In the genomic region with DNA sequence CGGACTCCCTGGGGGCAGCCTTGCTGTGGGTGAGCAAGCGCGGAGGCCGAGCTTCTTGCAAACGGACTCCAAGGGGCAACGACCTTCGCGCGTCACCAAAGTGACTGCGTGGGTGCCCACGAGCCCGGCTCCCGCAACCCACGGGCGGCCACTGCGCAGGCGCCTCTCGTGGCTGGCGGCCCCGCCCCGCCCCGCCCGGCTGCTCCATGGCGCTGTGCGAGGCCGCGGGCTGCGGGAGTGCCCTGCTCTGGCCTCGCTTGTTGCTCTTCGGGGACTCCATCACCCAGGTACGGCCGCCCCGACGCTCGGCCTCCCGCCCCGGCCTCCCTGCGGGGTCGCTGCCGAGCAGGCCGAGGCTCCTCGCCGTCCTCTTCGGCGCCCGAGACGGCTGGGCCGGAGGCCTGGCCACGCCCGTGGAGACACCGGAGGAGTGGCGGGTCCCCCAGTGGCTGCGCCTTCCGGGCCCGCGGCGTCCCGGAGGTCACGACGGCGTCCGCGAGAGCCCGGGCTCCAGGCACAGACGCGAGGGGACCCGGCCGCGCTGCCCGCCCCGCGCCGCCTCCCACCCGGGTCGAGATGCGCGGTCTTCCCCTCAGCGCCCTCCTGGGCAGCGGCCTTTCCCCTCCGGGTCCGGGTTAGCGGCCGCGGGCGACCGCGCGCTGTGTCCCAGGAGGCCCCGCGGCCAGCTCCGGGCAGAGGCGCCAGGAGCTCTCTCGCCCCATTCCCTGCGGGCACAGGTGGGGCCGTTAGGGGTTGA, we compare ENCODE assay signal across 1 cellular context.
TF ChIP-seq lines count a peak whose summit lies in the region.

A gene with protein sequence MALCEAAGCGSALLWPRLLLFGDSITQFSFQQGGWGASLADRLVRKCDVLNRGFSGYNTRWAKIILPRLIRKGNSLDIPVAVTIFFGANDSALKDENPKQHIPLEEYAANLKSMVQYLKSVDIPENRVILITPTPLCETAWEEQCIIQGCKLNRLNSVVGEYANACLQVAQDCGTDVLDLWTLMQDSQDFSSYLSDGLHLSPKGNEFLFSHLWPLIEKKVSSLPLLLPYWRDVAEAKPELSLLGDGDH (plus strand): TSS at position 191 of the 757 bp plus-strand sequence. CDS start 16 bp downstream, at position 207.

TF ChIP-seq in SK-N-SH, 30 proteins besides CTCF, POLR2A, EP300 and RAD21 (continued from another document):
- TF ChIP-seq, protein P1, sequence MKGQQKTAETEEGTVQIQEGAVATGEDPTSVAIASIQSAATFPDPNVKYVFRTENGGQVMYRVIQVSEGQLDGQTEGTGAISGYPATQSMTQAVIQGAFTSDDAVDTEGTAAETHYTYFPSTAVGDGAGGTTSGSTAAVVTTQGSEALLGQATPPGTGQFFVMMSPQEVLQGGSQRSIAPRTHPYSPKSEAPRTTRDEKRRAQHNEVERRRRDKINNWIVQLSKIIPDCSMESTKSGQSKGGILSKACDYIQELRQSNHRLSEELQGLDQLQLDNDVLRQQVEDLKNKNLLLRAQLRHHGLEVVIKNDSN (IDR thresholded peaks at IDR 0.05; ENCODE audit: borderline replicate concordance, low read depth) = no peak
- no peak for TF ChIP-seq RCOR1 (IDR thresholded peaks at IDR 0.05; ENCODE audit: low read length)
- no peak for TF ChIP-seq GATA2 (CRISPR knock-in tag; IDR thresholded peaks at IDR 0.05)
- TF ChIP-seq, protein P2, sequence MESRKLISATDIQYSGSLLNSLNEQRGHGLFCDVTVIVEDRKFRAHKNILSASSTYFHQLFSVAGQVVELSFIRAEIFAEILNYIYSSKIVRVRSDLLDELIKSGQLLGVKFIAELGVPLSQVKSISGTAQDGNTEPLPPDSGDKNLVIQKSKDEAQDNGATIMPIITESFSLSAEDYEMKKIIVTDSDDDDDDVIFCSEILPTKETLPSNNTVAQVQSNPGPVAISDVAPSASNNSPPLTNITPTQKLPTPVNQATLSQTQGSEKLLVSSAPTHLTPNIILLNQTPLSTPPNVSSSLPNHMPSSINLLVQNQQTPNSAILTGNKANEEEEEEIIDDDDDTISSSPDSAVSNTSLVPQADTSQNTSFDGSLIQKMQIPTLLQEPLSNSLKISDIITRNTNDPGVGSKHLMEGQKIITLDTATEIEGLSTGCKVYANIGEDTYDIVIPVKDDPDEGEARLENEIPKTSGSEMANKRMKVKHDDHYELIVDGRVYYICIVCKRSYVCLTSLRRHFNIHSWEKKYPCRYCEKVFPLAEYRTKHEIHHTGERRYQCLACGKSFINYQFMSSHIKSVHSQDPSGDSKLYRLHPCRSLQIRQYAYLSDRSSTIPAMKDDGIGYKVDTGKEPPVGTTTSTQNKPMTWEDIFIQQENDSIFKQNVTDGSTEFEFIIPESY (IDR thresholded peaks at IDR 0.05; ENCODE audit: borderline replicate concordance, low read depth) = no peak
- peak; percentile 77 for TF ChIP-seq NRF1 (IDR thresholded peaks at IDR 0.05; ENCODE audit: low read depth, low read length)
- no peak for TF ChIP-seq MEF2A (IDR thresholded peaks at IDR 0.05; ENCODE audit: borderline replicate concordance, low read depth)
- TF ChIP-seq, protein P3, sequence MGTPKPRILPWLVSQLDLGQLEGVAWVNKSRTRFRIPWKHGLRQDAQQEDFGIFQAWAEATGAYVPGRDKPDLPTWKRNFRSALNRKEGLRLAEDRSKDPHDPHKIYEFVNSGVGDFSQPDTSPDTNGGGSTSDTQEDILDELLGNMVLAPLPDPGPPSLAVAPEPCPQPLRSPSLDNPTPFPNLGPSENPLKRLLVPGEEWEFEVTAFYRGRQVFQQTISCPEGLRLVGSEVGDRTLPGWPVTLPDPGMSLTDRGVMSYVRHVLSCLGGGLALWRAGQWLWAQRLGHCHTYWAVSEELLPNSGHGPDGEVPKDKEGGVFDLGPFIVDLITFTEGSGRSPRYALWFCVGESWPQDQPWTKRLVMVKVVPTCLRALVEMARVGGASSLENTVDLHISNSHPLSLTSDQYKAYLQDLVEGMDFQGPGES (IDR thresholded peaks at IDR 0.05; ENCODE audit: low read depth, low read length) = no peak
- no peak for TF ChIP-seq SIN3A (IDR thresholded peaks at IDR 0.05; ENCODE audit: borderline replicate concordance, low read depth, low read length)
- TF ChIP-seq, protein P4, sequence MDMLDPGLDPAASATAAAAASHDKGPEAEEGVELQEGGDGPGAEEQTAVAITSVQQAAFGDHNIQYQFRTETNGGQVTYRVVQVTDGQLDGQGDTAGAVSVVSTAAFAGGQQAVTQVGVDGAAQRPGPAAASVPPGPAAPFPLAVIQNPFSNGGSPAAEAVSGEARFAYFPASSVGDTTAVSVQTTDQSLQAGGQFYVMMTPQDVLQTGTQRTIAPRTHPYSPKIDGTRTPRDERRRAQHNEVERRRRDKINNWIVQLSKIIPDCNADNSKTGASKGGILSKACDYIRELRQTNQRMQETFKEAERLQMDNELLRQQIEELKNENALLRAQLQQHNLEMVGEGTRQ (IDR thresholded peaks at IDR 0.05; ENCODE audit: borderline replicate concordance, low read depth, low read length) = no peak
- no peak for TF ChIP-seq FOSL2 (IDR thresholded peaks at IDR 0.05; ENCODE audit: borderline replicate concordance, low read depth)
- no peak for TF ChIP-seq RFX5 (IDR thresholded peaks at IDR 0.05; ENCODE audit: low read length)
- TF ChIP-seq GABPA (IDR thresholded peaks at IDR 0.05; ENCODE audit: low read depth) = no peak
- TF ChIP-seq, protein P5, sequence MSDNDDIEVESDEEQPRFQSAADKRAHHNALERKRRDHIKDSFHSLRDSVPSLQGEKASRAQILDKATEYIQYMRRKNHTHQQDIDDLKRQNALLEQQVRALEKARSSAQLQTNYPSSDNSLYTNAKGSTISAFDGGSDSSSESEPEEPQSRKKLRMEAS (IDR thresholded peaks at IDR 0.05; ENCODE audit: low read depth) = peak; percentile 86; the same call in 1 of the 2 replicates
- TF ChIP-seq JUND (IDR thresholded peaks at IDR 0.05) = no peak; the same call in 1 of the 2 replicates
- no peak for TF ChIP-seq NFIC (IDR thresholded peaks at IDR 0.05; ENCODE audit: borderline replicate concordance)
- no peak for TF ChIP-seq CHD2 (IDR thresholded peaks at IDR 0.05; ENCODE audit: low read length, partially characterized antibody)
- TF ChIP-seq POLR2AphosphoS5 (IDR thresholded peaks at IDR 0.05; ENCODE audit: low read depth, low read length) = peak; percentile 68
- TF ChIP-seq FOXJ3 (CRISPR knock-in tag; IDR thresholded peaks at IDR 0.05) = 0 out of 2 replicates have a peak, but pooled peaks have one; percentile 31
- peak; percentile 58; the same call in 1 of the 2 replicates for TF ChIP-seq MXI1 (IDR thresholded peaks at IDR 0.05; ENCODE audit: low read depth, low read length)
- no peak; the same call in 1 of the 2 replicates for TF ChIP-seq TEAD4 (IDR thresholded peaks at IDR 0.05; ENCODE audit: borderline replicate concordance, insufficient read depth)
- TF ChIP-seq FOXM1 (IDR thresholded peaks at IDR 0.05; ENCODE audit: low read depth) = no peak
- TF ChIP-seq EZH2phosphoT487 (IDR thresholded peaks at IDR 0.05; ENCODE audit: borderline replicate concordance, low read depth) = no peak
- TF ChIP-seq, protein P6, sequence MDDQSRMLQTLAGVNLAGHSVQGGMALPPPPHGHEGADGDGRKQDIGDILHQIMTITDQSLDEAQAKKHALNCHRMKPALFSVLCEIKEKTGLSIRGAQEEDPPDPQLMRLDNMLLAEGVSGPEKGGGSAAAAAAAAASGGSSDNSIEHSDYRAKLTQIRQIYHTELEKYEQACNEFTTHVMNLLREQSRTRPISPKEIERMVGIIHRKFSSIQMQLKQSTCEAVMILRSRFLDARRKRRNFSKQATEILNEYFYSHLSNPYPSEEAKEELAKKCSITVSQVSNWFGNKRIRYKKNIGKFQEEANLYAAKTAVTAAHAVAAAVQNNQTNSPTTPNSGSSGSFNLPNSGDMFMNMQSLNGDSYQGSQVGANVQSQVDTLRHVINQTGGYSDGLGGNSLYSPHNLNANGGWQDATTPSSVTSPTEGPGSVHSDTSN (IDR thresholded peaks at IDR 0.05) = no peak
- TF ChIP-seq ELF1 (IDR thresholded peaks at IDR 0.05) = no peak
- TF ChIP-seq, protein P7, sequence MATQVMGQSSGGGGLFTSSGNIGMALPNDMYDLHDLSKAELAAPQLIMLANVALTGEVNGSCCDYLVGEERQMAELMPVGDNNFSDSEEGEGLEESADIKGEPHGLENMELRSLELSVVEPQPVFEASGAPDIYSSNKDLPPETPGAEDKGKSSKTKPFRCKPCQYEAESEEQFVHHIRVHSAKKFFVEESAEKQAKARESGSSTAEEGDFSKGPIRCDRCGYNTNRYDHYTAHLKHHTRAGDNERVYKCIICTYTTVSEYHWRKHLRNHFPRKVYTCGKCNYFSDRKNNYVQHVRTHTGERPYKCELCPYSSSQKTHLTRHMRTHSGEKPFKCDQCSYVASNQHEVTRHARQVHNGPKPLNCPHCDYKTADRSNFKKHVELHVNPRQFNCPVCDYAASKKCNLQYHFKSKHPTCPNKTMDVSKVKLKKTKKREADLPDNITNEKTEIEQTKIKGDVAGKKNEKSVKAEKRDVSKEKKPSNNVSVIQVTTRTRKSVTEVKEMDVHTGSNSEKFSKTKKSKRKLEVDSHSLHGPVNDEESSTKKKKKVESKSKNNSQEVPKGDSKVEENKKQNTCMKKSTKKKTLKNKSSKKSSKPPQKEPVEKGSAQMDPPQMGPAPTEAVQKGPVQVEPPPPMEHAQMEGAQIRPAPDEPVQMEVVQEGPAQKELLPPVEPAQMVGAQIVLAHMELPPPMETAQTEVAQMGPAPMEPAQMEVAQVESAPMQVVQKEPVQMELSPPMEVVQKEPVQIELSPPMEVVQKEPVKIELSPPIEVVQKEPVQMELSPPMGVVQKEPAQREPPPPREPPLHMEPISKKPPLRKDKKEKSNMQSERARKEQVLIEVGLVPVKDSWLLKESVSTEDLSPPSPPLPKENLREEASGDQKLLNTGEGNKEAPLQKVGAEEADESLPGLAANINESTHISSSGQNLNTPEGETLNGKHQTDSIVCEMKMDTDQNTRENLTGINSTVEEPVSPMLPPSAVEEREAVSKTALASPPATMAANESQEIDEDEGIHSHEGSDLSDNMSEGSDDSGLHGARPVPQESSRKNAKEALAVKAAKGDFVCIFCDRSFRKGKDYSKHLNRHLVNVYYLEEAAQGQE (IDR thresholded peaks at IDR 0.05; ENCODE audit: low read depth, low read length) = no peak
- TF ChIP-seq RXRA (IDR thresholded peaks at IDR 0.05; ENCODE audit: borderline replicate concordance, low read depth) = no peak
- no peak for TF ChIP-seq TCF12 (IDR thresholded peaks at IDR 0.05)
- peak; percentile 69 for TF ChIP-seq TAF1 (IDR thresholded peaks at IDR 0.05; ENCODE audit: borderline replicate concordance, low read depth, low read length)
- no peak for TF ChIP-seq SMC3 (IDR thresholded peaks at IDR 0.05; ENCODE audit: low read depth, low read length)
